1 cellular context compared by ENCODE assay signal in genomic region chr3:152204218-152204617, GRCh38.
TF ChIP-seq lines count a peak whose summit lies in the region.

No MANE protein-coding gene starts in this region.

TF ChIP-seq in HepG2, 621 proteins besides CTCF, POLR2A, EP300 and RAD21 (continued from another document):
- TF ChIP-seq ETV5 (CRISPR knock-in tag; IDR thresholded peaks at IDR 0.05; ENCODE audit: borderline replicate concordance) (no peak), GTF3A (CRISPR knock-in tag; conservative IDR thresholded peaks at IDR 0.05) (no peak), THYN1 (CRISPR knock-in tag; IDR thresholded peaks at IDR 0.05; ENCODE audit: borderline replicate concordance, low read depth) (no peak), MLLT10 (CRISPR knock-in tag; IDR thresholded peaks at IDR 0.05) (no peak), TSC22D2 (CRISPR knock-in tag; IDR thresholded peaks at IDR 0.05; ENCODE audit: borderline replicate concordance) (no peak), NCOA1 (CRISPR knock-in tag; IDR thresholded peaks at IDR 0.05) (no peak), HINFP (CRISPR knock-in tag; IDR thresholded peaks at IDR 0.05; ENCODE audit: low read depth) (no peak), ZNF747 (CRISPR knock-in tag; IDR thresholded peaks at IDR 0.05; ENCODE audit: borderline replicate concordance) (no peak), SMARCE1 (IDR thresholded peaks at IDR 0.05; ENCODE audit: borderline replicate concordance) (no peak), TFAP4 (IDR thresholded peaks at IDR 0.05; ENCODE audit: borderline replicate concordance, low read depth) (no peak), RFX1 (IDR thresholded peaks at IDR 0.05) (no peak)
